Comparison of ENCODE assay signal across 12 cellular contexts in genomic region chr7:149245744-149246143, GRCh38. TPM values are rescaled to one million over a fixed set of nuclear protein-coding genes. Genes with fewer than 3 reads are reported as not detected.
DNase-seq lines count a peak whose midpoint lies in the region; ATAC-seq and TF ChIP-seq lines count a peak whose summit lies in the region.
"Had no signal": no experiment of that assay in that cellular context is flagged by ENCODE, and none has a peak within 500 bp of the region (broad histone marks: within the 10 kb centered on the region; RNA-seq: fewer than 3 reads in every experiment).

No MANE protein-coding gene starts in this region.

- TF ChIP-seq CTCF in HFFc6 (IDR thresholded peaks at IDR 0.05) (no peak), activated B cell treated with CpG ODN at 0.5 μM for 24 hours (IDR thresholded peaks at IDR 0.05) (no peak), GM10266 (IDR thresholded peaks at IDR 0.05; ENCODE audit: control insufficient read depth, insufficient read depth, low read depth, missing control alignments) (no peak)

- peak; percentile 70 to 74 for ATAC-seq in activated T-cell treated with anti-CD3 and anti-CD28 coated beads, Interleukin-2, amount 50 U/mL, for 72 hours (replicated peaks in 1 of 2)
- no peak for ATAC-seq in activated B cell treated with CpG ODN at 0.5 μM for 24 hours (ENCODE audit: low read depth)
- no peak for ATAC-seq in stimulated activated memory B cell treated with anti-CD40 and anti-IgM and Interleukin-4, amounts not matched to agents 10 μg/mL and 1 μg/mL and 100 μg/mL, for 72 hours

- peaks cover 17 to 26% of the 10 kb centered on the region in 2 donors for H3K36me3 Mint-ChIP-seq in activated T-cell treated with anti-CD3 and anti-CD28 coated beads, Interleukin-2, amount 50 U/mL, for 72 hours (ENCODE audit: insufficient read depth in 2 of 2)
- peaks cover 11% of the 10 kb centered on the region for H3K36me3 Mint-ChIP-seq in HFFc6 (ENCODE audit: low read depth)
- peaks cover 24% of the 10 kb centered on the region for H3K36me3 Mint-ChIP-seq in activated B cell treated with CpG ODN at 0.5 μM for 24 hours (ENCODE audit: low read depth)
- peaks cover 34% of the 10 kb centered on the region for H3K36me3 Mint-ChIP-seq in stimulated activated memory B cell treated with anti-CD40 and anti-IgM and Interleukin-4, amounts not matched to agents 10 μg/mL and 1 μg/mL and 100 μg/mL, for 72 hours
- H3K36me3 Mint-ChIP-seq in immature natural killer cell: peaks cover 0 to 5% (median 5%) of the 10 kb centered on the region in 3 donors

- no peak for DNase-seq in activated T-cell treated with anti-CD3 and anti-CD28 coated beads, Interleukin-2, amount 50 U/mL, for 72 hours
- DNase-seq in activated T-cell treated with anti-CD3 and anti-CD28 coated beads, Interleukin-2, amount 50 U/mL, for 48 hours: no peak
- DNase-seq in HFFc6: no peak
- no peak for DNase-seq in activated B cell treated with CpG ODN at 0.5 μM for 24 hours
- DNase-seq in immature natural killer cell: no peak
- no peak for DNase-seq in NCI-H2107 (lab: John Stamatoyannopoulos, UW)
- DNase-seq in GM10266 (ENCODE audit: extremely low spot score): no peak
- DNase-seq: kidney glomerular epithelial cell, NCI-H1694, posterior cingulate gyrus had no signal

- intact Hi-C loops in activated B cell treated with CpG ODN at 0.5 μM for 24 hours (cut with micrococcal nuclease): loop anchor here (10.0 kb wide), 1 partner anchor 221 kb away; the partner anchor contains the start of gene PDIA4

- H3K27ac Mint-ChIP-seq in activated T-cell treated with anti-CD3 and anti-CD28 coated beads, Interleukin-2, amount 50 U/mL, for 72 hours: peak overlapping the region; percentile 97
- H3K27ac Mint-ChIP-seq in HFFc6 (peak overlapping the region; percentile 79), activated B cell treated with CpG ODN at 0.5 μM for 24 hours (peak overlapping the region; percentile 63), immature natural killer cell (peak overlapping the region in 1 of 6 donors; percentile 60)
- H3K27ac Mint-ChIP-seq in stimulated activated memory B cell treated with anti-CD40 and anti-IgM and Interleukin-4, amounts not matched to agents 10 μg/mL and 1 μg/mL and 100 μg/mL, for 72 hours: peak overlapping the region; percentile 78
- H3K27ac Mint-ChIP-seq: T-helper 1 cell treated with Interleukin-12 subunit alpha and Interleukin-12 subunit beta and Interleukin-4 antibody, amounts not matched to agents 30 μg/mL and 1 μg/mL, for 36 hours had no signal

- H3K9me3 Mint-ChIP-seq in activated T-cell treated with anti-CD3 and anti-CD28 coated beads, Interleukin-2, amount 50 U/mL, for 72 hours: peaks cover 3 to 5% of the 10 kb centered on the region in 2 donors
- H3K9me3 Mint-ChIP-seq in HFFc6 (peaks cover 9% of the 10 kb centered on the region), activated B cell treated with CpG ODN at 0.5 μM for 24 hours (peaks cover 3% of the 10 kb centered on the region), immature natural killer cell (peaks cover 0 to 6% (median under 1%) of the 10 kb centered on the region in 6 donors)
- peaks cover 4% of the 10 kb centered on the region for H3K9me3 Mint-ChIP-seq in stimulated activated memory B cell treated with anti-CD40 and anti-IgM and Interleukin-4, amounts not matched to agents 10 μg/mL and 1 μg/mL and 100 μg/mL, for 72 hours

- H3K4me1 Mint-ChIP-seq in activated T-cell treated with anti-CD3 and anti-CD28 coated beads, Interleukin-2, amount 50 U/mL, for 72 hours (ENCODE audit: low read depth): peaks cover 69% of the 10 kb centered on the region
- H3K4me1 Mint-ChIP-seq in HFFc6 (ENCODE audit: low read depth): peaks cover 44% of the 10 kb centered on the region
- peaks cover 40% of the 10 kb centered on the region for H3K4me1 Mint-ChIP-seq in activated B cell treated with CpG ODN at 0.5 μM for 24 hours
- H3K4me1 Mint-ChIP-seq in stimulated activated memory B cell treated with anti-CD40 and anti-IgM and Interleukin-4, amounts not matched to agents 10 μg/mL and 1 μg/mL and 100 μg/mL, for 72 hours: peaks cover 50% of the 10 kb centered on the region
- peaks cover 21 to 48% of the 10 kb centered on the region in 2 donors for H3K4me1 Mint-ChIP-seq in immature natural killer cell

- H3K27me3 Mint-ChIP-seq in activated T-cell treated with anti-CD3 and anti-CD28 coated beads, Interleukin-2, amount 50 U/mL, for 72 hours (ENCODE audit: low read depth): no peaks in the 10 kb centered on the region
- H3K27me3 Mint-ChIP-seq in HFFc6 (ENCODE audit: insufficient read depth) (no peaks in the 10 kb centered on the region), activated B cell treated with CpG ODN at 0.5 μM for 24 hours (no peaks in the 10 kb centered on the region), immature natural killer cell (ENCODE audit: low read depth in 3 of 3) (peaks cover 0 to 2% (median 0%) of the 10 kb centered on the region in 3 donors)
- no peaks in the 10 kb centered on the region for H3K27me3 Mint-ChIP-seq in stimulated activated memory B cell treated with anti-CD40 and anti-IgM and Interleukin-4, amounts not matched to agents 10 μg/mL and 1 μg/mL and 100 μg/mL, for 72 hours

- CTCF ChIA-PET in activated B cell treated with CpG ODN at 0.5 μM for 24 hours (lab: Charles Lee): interaction anchor here (0.8 kb wide), 1 partner anchor 15 kb away, joined by 3 read pairs; no protein-coding TSS in a partner anchor

- H3K4me3 Mint-ChIP-seq in activated T-cell treated with anti-CD3 and anti-CD28 coated beads, Interleukin-2, amount 50 U/mL, for 72 hours: peak overlapping the region; percentile 67 to 73
- H3K4me3 Mint-ChIP-seq in HFFc6 (no peak overlapping the region), activated B cell treated with CpG ODN at 0.5 μM for 24 hours (no peak overlapping the region), immature natural killer cell (no peak overlapping the region)
- no peak overlapping the region for H3K4me3 Mint-ChIP-seq in stimulated activated memory B cell treated with anti-CD40 and anti-IgM and Interleukin-4, amounts not matched to agents 10 μg/mL and 1 μg/mL and 100 μg/mL, for 72 hours
- H3K4me3 Mint-ChIP-seq: T-helper 1 cell treated with Interleukin-12 subunit alpha and Interleukin-12 subunit beta and Interleukin-4 antibody, amounts not matched to agents 30 μg/mL and 1 μg/mL, for 36 hours had no signal

- POLR2A ChIA-PET in activated B cell treated with CpG ODN at 0.5 μM for 24 hours (lab: Charles Lee): interaction anchor here (0.6 to 2.0 kb wide), 3 partner anchors 13 to 154 kb away, joined by 3 to 8 read pairs (median 4); partner anchors contain the start of gene ZNF783

RNA-seq across cellular contexts. Expression of gene ZNF212, which starts 6.3 kb away (rescaled TPM):
- total RNA-seq in activated T-cell treated with anti-CD3 and anti-CD28 coated beads, Interleukin-2, amount 50 U/mL, for 72 hours: 10 to 100 TPM; 18.7 to 28.0 TPM
- total RNA-seq in HFFc6 (2021; fragmentation: NEBNext Ultra II Directional; extraction: Animal tissue kit (Norgen Biotek cat#: 25700)): 1 to 10 TPM; 6.2 to 8.2 (median 6.3) TPM
- 17.0 and 21.0 TPM in 2 replicates for total RNA-seq in activated B cell treated with CpG ODN at 0.5 μM for 24 hours
- polyA plus RNA-seq in immature natural killer cell: 10 to 100 TPM in 1 of 3 donors, 1 to 10 TPM in 2; 1.3 to 10.7 (median 3.7) TPM

RNA-seq across cellular contexts. Expression of gene ZNF783, which starts 16.3 kb away (rescaled TPM):
- total RNA-seq in activated T-cell treated with anti-CD3 and anti-CD28 coated beads, Interleukin-2, amount 50 U/mL, for 72 hours: 10 to 100 TPM; 28.4 to 32.4 TPM
- total RNA-seq in HFFc6 (2021; fragmentation: NEBNext Ultra II Directional; extraction: Animal tissue kit (Norgen Biotek cat#: 25700)): 1 to 10 TPM; 7.8 to 8.9 (median 8.5) TPM
- 28.5 and 34.1 TPM in 2 replicates for total RNA-seq in activated B cell treated with CpG ODN at 0.5 μM for 24 hours
- 1 to 10 TPM; 1.6 to 4.4 (median 3.0) TPM for polyA plus RNA-seq in immature natural killer cell

RNA-seq across cellular contexts. Expression of gene ZNF282, which starts 50.4 kb away (rescaled TPM):
- 100 to 1,000 TPM in 1 of 2 donors, 10 to 100 TPM in 1; 59.5 to 161 TPM for total RNA-seq in activated T-cell treated with anti-CD3 and anti-CD28 coated beads, Interleukin-2, amount 50 U/mL, for 72 hours
- 10 to 100 TPM; 18.6 to 23.6 (median 21.0) TPM for total RNA-seq in HFFc6 (2021; fragmentation: NEBNext Ultra II Directional; extraction: Animal tissue kit (Norgen Biotek cat#: 25700))
- 21.6 and 21.7 TPM in 2 replicates for total RNA-seq in activated B cell treated with CpG ODN at 0.5 μM for 24 hours
- 1 to 10 TPM in 2 of 3 donors, under 1 TPM in 1; 0.54 to 2.3 (median 1.2) TPM for polyA plus RNA-seq in immature natural killer cell

Comparison
In these comparisons a context has a peak if more than half of its experiments do, and no peak if none do; other contexts are left out.
1. ATAC-seq: peak in activated T-cell treated with anti-CD3 and anti-CD28 coated beads, Interleukin-2, amount 50 U/mL, for 72 hours (2 of 2); none in activated B cell treated with CpG ODN at 0.5 μM for 24 hours (single experiment) and stimulated activated memory B cell treated with anti-CD40 and anti-IgM and Interleukin-4, amounts not matched to agents 10 μg/mL and 1 μg/mL and 100 μg/mL, for 72 hours (single experiment).
2. H3K4me3 Mint-ChIP-seq: peak in activated T-cell treated with anti-CD3 and anti-CD28 coated beads, Interleukin-2, amount 50 U/mL, for 72 hours (2 of 2); none in HFFc6 (single experiment), activated B cell treated with CpG ODN at 0.5 μM for 24 hours (single experiment), stimulated activated memory B cell treated with anti-CD40 and anti-IgM and Interleukin-4, amounts not matched to agents 10 μg/mL and 1 μg/mL and 100 μg/mL, for 72 hours (single experiment) and immature natural killer cell (0 of 5).